In genomic region chr4:2837110-2837903, GRCh38 we compare ENCODE assay signal across 11 cellular contexts. TPM values are rescaled to one million over a fixed set of nuclear protein-coding genes. Genes with fewer than 3 reads are reported as not detected.
DNase-seq lines count a peak whose midpoint lies in the region; ATAC-seq and TF ChIP-seq lines count a peak whose summit lies in the region.
"Had no signal": no experiment of that assay in that cellular context is flagged by ENCODE, and none has a peak within 500 bp of the region (broad histone marks: within the 10 kb centered on the region; RNA-seq: fewer than 3 reads in every experiment).

No MANE protein-coding gene starts in this region.

- H3K36me3 ChIP-seq in muscle layer of duodenum (ENCODE audit: control insufficient read depth in 1 of 2, insufficient read depth in 2 of 2, low read length in 2 of 2): peaks cover 4 to 24% of the 10 kb centered on the region in 2 donors
- H3K36me3 ChIP-seq in vagina: peaks cover 0 to 24% of the 10 kb centered on the region in 2 donors
- H3K36me3 ChIP-seq: SJSA1 had no signal

- peak overlapping the region; percentile 93 for H3K27ac Mint-ChIP-seq in activated naive CD4-positive, alpha-beta T cell treated with anti-CD3 and anti-CD28 coated beads for 36 hours

- H3K36me3 Mint-ChIP-seq in activated naive CD4-positive, alpha-beta T cell treated with anti-CD3 and anti-CD28 coated beads for 36 hours (ENCODE audit: low read depth): peaks cover 9% of the 10 kb centered on the region

- peak; percentile 5 for DNase-seq in activated naive CD4-positive, alpha-beta T cell treated with anti-CD3 and anti-CD28 coated beads for 36 hours
- no peak for DNase-seq in activated naive CD4-positive, alpha-beta T cell (lab: John Stamatoyannopoulos, UW)
- peak; percentile 70 to 84 for DNase-seq in vagina (ENCODE audit: extremely low spot score in 2 of 2)
- no peak for DNase-seq in NAMALWA (ENCODE audit: low spot score)

- H3K4me1 ChIP-seq in muscle layer of duodenum (ENCODE audit: control insufficient read depth in 1 of 2, insufficient read depth in 2 of 2, low read length in 2 of 2) (peaks cover 4 to 12% of the 10 kb centered on the region in 2 donors), vagina (peaks cover 20% of the 10 kb centered on the region)
- H3K4me1 ChIP-seq: SJSA1 had no signal

- H3K4me3 ChIP-seq in muscle layer of duodenum (ENCODE audit: low read depth in 1 of 2, low read length in 2 of 2) (peak overlapping the region in 1 of 2 donors; percentile 32), vagina (peak overlapping the region in 1 of 2 donors; percentile 24)
- H3K4me3 ChIP-seq: mucosa of descending colon, SJSA1 had no signal

- H3K27ac ChIP-seq in cingulate gyrus (ENCODE audit: low read depth, low read length) (peak overlapping the region; percentile 65), muscle layer of duodenum (ENCODE audit: low read length) (peak overlapping the region; percentile 49), vagina (peak overlapping the region; percentile 63)
- H3K27ac ChIP-seq: C4-2B, SJSA1 had no signal

- CTCF ChIA-PET in activated naive CD4-positive, alpha-beta T cell treated with anti-CD3 and anti-CD28 coated beads for 36 hours (lab: Charles Lee): no interaction called here

- TF ChIP-seq CTCF in vagina (IDR thresholded peaks at IDR 0.05): no peak

- ATAC-seq in GM21786 (IDR thresholded peaks at IDR 0.05; ENCODE audit: unreplicated experiment): no peak
- no peak for ATAC-seq in GM18520 (IDR thresholded peaks at IDR 0.05; ENCODE audit: unreplicated experiment)

- H3K9me3 ChIP-seq in muscle layer of duodenum (ENCODE audit: control insufficient read depth in 1 of 2, low read length in 2 of 2): no peaks in the 10 kb centered on the region
- no peaks in the 10 kb centered on the region for H3K9me3 ChIP-seq in vagina
- H3K9me3 ChIP-seq: mucosa of descending colon, SJSA1 had no signal

- peaks cover 52% of the 10 kb centered on the region for H3K4me1 Mint-ChIP-seq in activated naive CD4-positive, alpha-beta T cell treated with anti-CD3 and anti-CD28 coated beads for 36 hours (ENCODE audit: low read depth)

- peak overlapping the region; percentile 75 for H3K4me3 Mint-ChIP-seq in activated naive CD4-positive, alpha-beta T cell treated with anti-CD3 and anti-CD28 coated beads for 36 hours

- intact Hi-C loops in activated naive CD4-positive, alpha-beta T cell treated with anti-CD3 and anti-CD28 coated beads for 36 hours (cut with micrococcal nuclease): no loop called here
- intact Hi-C loops in vagina (cut with DNase I): no loop called here

- H3K27me3 ChIP-seq in muscle layer of duodenum (ENCODE audit: low read depth, low read length) (no peaks in the 10 kb centered on the region), vagina (no peaks in the 10 kb centered on the region)
- H3K27me3 ChIP-seq: SJSA1 had no signal

- H3K9me3 Mint-ChIP-seq in activated naive CD4-positive, alpha-beta T cell treated with anti-CD3 and anti-CD28 coated beads for 36 hours: peaks cover 3% of the 10 kb centered on the region

- no peak for TF ChIP-seq POLR2A in vagina (IDR thresholded peaks at IDR 0.05)

- H3K27me3 Mint-ChIP-seq in activated naive CD4-positive, alpha-beta T cell treated with anti-CD3 and anti-CD28 coated beads for 36 hours (ENCODE audit: low read depth): no peaks in the 10 kb centered on the region

RNA-seq across cellular contexts. Expression of gene ADD1, which starts 6.3 kb away (rescaled TPM):
- total RNA-seq in activated naive CD4-positive, alpha-beta T cell treated with anti-CD3 and anti-CD28 coated beads for 36 hours: 100 to 1,000 TPM; 165 TPM
- total RNA-seq in vagina: 228 TPM

RNA-seq across cellular contexts. Expression of gene SH3BP2, which starts 44.4 kb away (rescaled TPM):
- total RNA-seq in activated naive CD4-positive, alpha-beta T cell treated with anti-CD3 and anti-CD28 coated beads for 36 hours: 10 to 100 TPM; 45.7 to 47.4 TPM
- 102 TPM for total RNA-seq in vagina

Comparison
In these comparisons a context has a peak if more than half of its experiments do, and no peak if none do; other contexts are left out.
1. DNase-seq: peak in activated naive CD4-positive, alpha-beta T cell treated with anti-CD3 and anti-CD28 coated beads for 36 hours (single experiment) and vagina (2 of 2); none in activated naive CD4-positive, alpha-beta T cell (0 of 4) and NAMALWA (single experiment).
2. Peak in every context shown above with its lines, with median percentiles within 50 percentile points of each other: H3K27ac ChIP-seq.